ENCODE assay signal across 8 cellular contexts in genomic region chrX:150692837-150693781, GRCh38. TPM values are rescaled to one million over a fixed set of nuclear protein-coding genes. Genes with fewer than 3 reads are reported as not detected.
A peak's percentile ranks its signal among the peaks of the same experiment; 100 is the strongest.
DNase-seq lines count a peak whose midpoint lies in the region; ATAC-seq, FAIRE-seq and TF ChIP-seq lines count a peak whose summit lies in the region.

Gene MTMR1, plus strand, starts transcription at chrX:150693396. Its CDS starts 135 bp downstream, at chrX:150693531.

- TF ChIP-seq CTCF in fibroblast of pulmonary artery (IDR thresholded peaks at IDR 0.05; ENCODE audit: low read length, missing control alignments) (no peak), neural progenitor cell (IDR thresholded peaks at IDR 0.05) (no peak)

- H3K27ac ChIP-seq in neural progenitor cell = no peak within 1 kb of the TSS

- H3K79me2 ChIP-seq in neural progenitor cell (ENCODE audit: low read depth) = peaks cover 5% of the 10 kb centered on the region

- H3K36me3 ChIP-seq in neural progenitor cell = no peaks in the 10 kb centered on the region

- H3K9ac ChIP-seq in neural progenitor cell = no peak within 1 kb of the TSS

- H2AFZ ChIP-seq in neural progenitor cell (replicated peaks) = no peak within 1 kb of the TSS

- peaks cover 5 to 10% of the 10 kb centered on the region in 2 donors for H3K36me3 Mint-ChIP-seq in activated T-cell treated with anti-CD3 and anti-CD28 coated beads, Interleukin-2, amount 50 U/mL, for 72 hours (ENCODE audit: insufficient read depth in 2 of 2)
- peaks cover 2% of the 10 kb centered on the region for H3K36me3 Mint-ChIP-seq in neural progenitor cell

- peak within 1 kb of the TSS; percentile 79 for H3K4me2 ChIP-seq in neural progenitor cell

- no peaks in the 10 kb centered on the region for H3F3A ChIP-seq in neural progenitor cell (ENCODE audit: low read depth)

- H3K27me3 Mint-ChIP-seq in activated T-cell treated with anti-CD3 and anti-CD28 coated beads, Interleukin-2, amount 50 U/mL, for 72 hours (ENCODE audit: low read depth) = no peaks in the 10 kb centered on the region
- H3K27me3 Mint-ChIP-seq in neural progenitor cell (ENCODE audit: insufficient read depth, low read depth) = peaks cover 6% of the 10 kb centered on the region

- no peaks in the 10 kb centered on the region for H4K20me1 ChIP-seq in neural progenitor cell (ENCODE audit: low read depth)

- H3K4me3 ChIP-seq in fibroblast of pulmonary artery (replicated peaks; ENCODE audit: low read depth, low read length) (peak within 1 kb of the TSS; percentile 65), neural progenitor cell (peak within 1 kb of the TSS; percentile 58)

- peaks cover 82% of the 10 kb centered on the region for H3K4me1 Mint-ChIP-seq in activated T-cell treated with anti-CD3 and anti-CD28 coated beads, Interleukin-2, amount 50 U/mL, for 72 hours (ENCODE audit: low read depth)
- peaks cover 21% of the 10 kb centered on the region for H3K4me1 Mint-ChIP-seq in neural progenitor cell

- ATAC-seq in HG02840 (IDR thresholded peaks at IDR 0.05; ENCODE audit: low FRiP score, unreplicated experiment) = peak; percentile 50
- ATAC-seq in activated T-cell treated with anti-CD3 and anti-CD28 coated beads, Interleukin-2, amount 50 U/mL, for 72 hours (replicated peaks in 1 of 2) = peak; percentile 27 to 29

- no peaks in the 10 kb centered on the region for H3K4me1 ChIP-seq in neural progenitor cell

- peak; percentile 43 to 74 (median 65) for DNase-seq in NCI-H1417 (lab: John Stamatoyannopoulos, UW)
- DNase-seq in NCI-H1417 treated with DMSO at 0.1 percent for 48 hours (lab: John Stamatoyannopoulos, UW) = no peak
- DNase-seq in NCI-H460 (ENCODE audit: extremely low read depth, low read depth) = no peak
- peak; percentile 47 to 59 for DNase-seq in activated T-cell treated with anti-CD3 and anti-CD28 coated beads, Interleukin-2, amount 50 U/mL, for 72 hours
- DNase-seq in fibroblast of pulmonary artery (ENCODE audit: low read depth) = no peak
- peak; percentile 68 for DNase-seq in neural progenitor cell (ENCODE audit: low spot score)
- peak; percentile 34 for DNase-seq in urothelium cell line (ENCODE audit: low spot score)

- peak within 1 kb of the TSS; percentile 92 for H3K27ac Mint-ChIP-seq in activated T-cell treated with anti-CD3 and anti-CD28 coated beads, Interleukin-2, amount 50 U/mL, for 72 hours
- peak within 1 kb of the TSS; percentile 39 for H3K27ac Mint-ChIP-seq in neural progenitor cell

- no peak for FAIRE-seq in urothelium cell line (lab: Jason Lieb, UNC)

- peaks cover 2 to 3% of the 10 kb centered on the region in 2 donors for H3K9me3 Mint-ChIP-seq in activated T-cell treated with anti-CD3 and anti-CD28 coated beads, Interleukin-2, amount 50 U/mL, for 72 hours
- peaks cover 13% of the 10 kb centered on the region for H3K9me3 Mint-ChIP-seq in neural progenitor cell

- no peaks in the 10 kb centered on the region for H3K9me3 ChIP-seq in neural progenitor cell (ENCODE audit: low read depth)

- no peaks in the 10 kb centered on the region for H3K27me3 ChIP-seq in neural progenitor cell

- peak within 1 kb of the TSS; percentile 86 to 94 for H3K4me3 Mint-ChIP-seq in activated T-cell treated with anti-CD3 and anti-CD28 coated beads, Interleukin-2, amount 50 U/mL, for 72 hours
- H3K4me3 Mint-ChIP-seq in neural progenitor cell = peak within 1 kb of the TSS; percentile 86

RNA-seq across cellular contexts. Expression of gene MTMR1, which starts in this region (rescaled TPM):
- total RNA-seq in NCI-H460 (2014; rRNA removed; shearing (Covaris generic)) = 19.8 and 19.9 TPM in 2 replicates
- polyA plus RNA-seq in NCI-H460 (2014; cell fraction: nucleus; rRNA removed) = 17.1 and 21.5 TPM in 2 replicates
- total RNA-seq in activated T-cell treated with anti-CD3 and anti-CD28 coated beads, Interleukin-2, amount 50 U/mL, for 72 hours = 10 to 100 TPM; 35.1 to 35.6 TPM
- total RNA-seq in neural progenitor cell (ENCODE audit: low replicate concordance) = 17.4 and 18.0 TPM in 2 replicates

Comparison
In these comparisons a context has a peak if more than half of its experiments do, and no peak if none do; other contexts are left out.
1. DNase-seq: peak in NCI-H1417 (3 of 3), activated T-cell treated with anti-CD3 and anti-CD28 coated beads, Interleukin-2, amount 50 U/mL, for 72 hours (2 of 2), neural progenitor cell (single experiment) and urothelium cell line (single experiment); none in NCI-H1417 treated with DMSO at 0.1 percent for 48 hours (single experiment), NCI-H460 (single experiment) and fibroblast of pulmonary artery (single experiment).